20 cellular contexts compared by ENCODE assay signal in genomic region chr2:240291337-240291751, GRCh38.
"Had no signal": no experiment of that assay in that cellular context is flagged by ENCODE, and none has a peak within 500 bp of the region (broad histone marks: within the 10 kb centered on the region; RNA-seq: fewer than 3 reads in every experiment).

No MANE protein-coding gene starts in this region.

- DNase-seq: activated CD4-positive, alpha-beta memory T cell treated with anti-CD3 and anti-CD28 coated beads, Interleukin-2, amount 10 ng/mL, durations not matched to agents 7 days and 5 days; activated CD4-positive, alpha-beta T cell treated with anti-CD3 and anti-CD28 coated beads for 1 hour; activated CD8-positive, alpha-beta memory T cell treated with anti-CD3 and anti-CD28 coated beads, Interleukin-2, amount 50 U/mL, for 4 hours; activated naive CD8-positive, alpha-beta T cell treated with anti-CD3 and anti-CD28 coated beads for 36 hours; activated T-cell treated with anti-CD3 and anti-CD28 coated beads, Interleukin-2, amount 50 U/mL, for 72 hours; amygdala; cerebellar nuclear complex; effector memory CD8-positive, alpha-beta T cell; left cardiac atrium; naive thymus-derived CD8-positive, alpha-beta T cell; occipital lobe; right lobe of liver; SK-N-SH; spleen; stimulated activated CD4-positive, alpha-beta T cell treated with anti-CD3 and anti-CD28 coated beads, Interleukin-1b, Interleukin-23, amount 100 ng/mL, for 48 hours; stimulated activated naive CD8-positive, alpha-beta T cell treated with anti-CD3 and anti-CD28 coated beads, Interleukin-15, amount 100 ng/mL, for 72 hours; T-cell; T-helper 9 cell; upper lobe of right lung had no signal

- H3K27me3 Mint-ChIP-seq: activated CD4-positive, alpha-beta memory T cell treated with anti-CD3 and anti-CD28 coated beads, Interleukin-2, amount 10 ng/mL, durations not matched to agents 7 days and 5 days; activated naive CD8-positive, alpha-beta T cell treated with anti-CD3 and anti-CD28 coated beads for 36 hours; dendritic cell treated with granulocyte-macrophage colony-stimulating factor and Interleukin-4, amounts not matched to agents 40 ng/mL and 50 ng/mL, for 4 days; T-cell had no signal

- ATAC-seq: activated T-cell treated with anti-CD3 and anti-CD28 coated beads, Interleukin-2, amount 50 U/mL, for 72 hours; effector memory CD8-positive, alpha-beta T cell; left cardiac atrium; naive thymus-derived CD8-positive, alpha-beta T cell; stimulated activated naive CD8-positive, alpha-beta T cell treated with anti-CD3 and anti-CD28 coated beads, Interleukin-15, amount 100 ng/mL, for 72 hours; T-cell had no signal

- H3K36me3 Mint-ChIP-seq: activated naive CD8-positive, alpha-beta T cell treated with anti-CD3 and anti-CD28 coated beads for 36 hours; naive thymus-derived CD8-positive, alpha-beta T cell; T-cell had no signal

- H3K27ac Mint-ChIP-seq: activated CD4-positive, alpha-beta memory T cell treated with anti-CD3 and anti-CD28 coated beads, Interleukin-2, amount 10 ng/mL, durations not matched to agents 7 days and 5 days; activated naive CD8-positive, alpha-beta T cell treated with anti-CD3 and anti-CD28 coated beads for 36 hours; activated T-cell treated with anti-CD3 and anti-CD28 coated beads, Interleukin-2, amount 50 U/mL, for 72 hours; dendritic cell treated with granulocyte-macrophage colony-stimulating factor and Interleukin-4, amounts not matched to agents 40 ng/mL and 50 ng/mL, for 4 days; effector memory CD8-positive, alpha-beta T cell; naive thymus-derived CD8-positive, alpha-beta T cell; stimulated activated naive CD8-positive, alpha-beta T cell treated with anti-CD3 and anti-CD28 coated beads, Interleukin-15, amount 100 ng/mL, for 72 hours; T-cell had no signal

- H3K4me1 Mint-ChIP-seq: activated CD4-positive, alpha-beta memory T cell treated with anti-CD3 and anti-CD28 coated beads, Interleukin-2, amount 10 ng/mL, durations not matched to agents 7 days and 5 days; activated naive CD8-positive, alpha-beta T cell treated with anti-CD3 and anti-CD28 coated beads for 36 hours; naive thymus-derived CD8-positive, alpha-beta T cell; stimulated activated naive CD8-positive, alpha-beta T cell treated with anti-CD3 and anti-CD28 coated beads, Interleukin-15, amount 100 ng/mL, for 72 hours; T-cell had no signal

- H3K9me3 Mint-ChIP-seq: activated CD4-positive, alpha-beta memory T cell treated with anti-CD3 and anti-CD28 coated beads, Interleukin-2, amount 10 ng/mL, durations not matched to agents 7 days and 5 days; activated naive CD8-positive, alpha-beta T cell treated with anti-CD3 and anti-CD28 coated beads for 36 hours; activated T-cell treated with anti-CD3 and anti-CD28 coated beads, Interleukin-2, amount 50 U/mL, for 72 hours; dendritic cell treated with granulocyte-macrophage colony-stimulating factor and Interleukin-4, amounts not matched to agents 40 ng/mL and 50 ng/mL, for 4 days; effector memory CD8-positive, alpha-beta T cell; naive thymus-derived CD8-positive, alpha-beta T cell; stimulated activated naive CD8-positive, alpha-beta T cell treated with anti-CD3 and anti-CD28 coated beads, Interleukin-15, amount 100 ng/mL, for 72 hours; T-cell had no signal

- H3K4me3 Mint-ChIP-seq: activated CD4-positive, alpha-beta memory T cell treated with anti-CD3 and anti-CD28 coated beads, Interleukin-2, amount 10 ng/mL, durations not matched to agents 7 days and 5 days; activated naive CD8-positive, alpha-beta T cell treated with anti-CD3 and anti-CD28 coated beads for 36 hours; activated T-cell treated with anti-CD3 and anti-CD28 coated beads, Interleukin-2, amount 50 U/mL, for 72 hours; dendritic cell treated with granulocyte-macrophage colony-stimulating factor and Interleukin-4, amounts not matched to agents 40 ng/mL and 50 ng/mL, for 4 days; effector memory CD8-positive, alpha-beta T cell; naive thymus-derived CD8-positive, alpha-beta T cell; stimulated activated naive CD8-positive, alpha-beta T cell treated with anti-CD3 and anti-CD28 coated beads, Interleukin-15, amount 100 ng/mL, for 72 hours; T-cell had no signal
